Comparison of ENCODE assay signal across 8 cellular contexts in genomic region chr5:1710091-1710490, GRCh38.
A peak's percentile ranks its signal among the peaks of the same experiment; 100 is the strongest.
DNase-seq lines count a peak whose midpoint lies in the region; ATAC-seq and TF ChIP-seq lines count a peak whose summit lies in the region.
"Not testable (repeated sequence)": the region's sequence is repeated elsewhere in the genome, so short reads cannot be mapped to it uniquely, and the experiment has no call there.

No MANE protein-coding gene starts in this region.

- POLR2A ChIA-PET in WTC11 (lab: Charles Lee): not testable (repeated sequence)

- H3K27ac ChIP-seq in BLaER1 treated with 17β-estradiol and CSF1 and Interleukin-3, amounts not matched to agents 10 nM and 100 nM: not testable (repeated sequence)

- not testable (repeated sequence) for ATAC-seq in WTC11; stimulated activated naive CD8-positive, alpha-beta T cell treated with anti-CD3 and anti-CD28 coated beads, Interleukin-15, amount 100 ng/mL, for 72 hours

- not testable (repeated sequence) for H3K27ac Mint-ChIP-seq in WTC11; activated T-cell treated with anti-CD3 and anti-CD28 coated beads, Interleukin-2, amount 50 U/mL, for 24 hours; glutamatergic neuron (ENCODE audit: unreplicated experiment); mesothelial cell of epicardium; stimulated activated naive CD8-positive, alpha-beta T cell treated with anti-CD3 and anti-CD28 coated beads, Interleukin-15, amount 100 ng/mL, for 72 hours
- H3K27ac Mint-ChIP-seq in activated naive CD4-positive, alpha-beta T cell treated with anti-CD3 and anti-CD28 coated beads, Interleukin-2, amount 10 ng/mL, durations not matched to agents 7 days and 5 days: peak overlapping the region; percentile 84

- not testable (repeated sequence) for H3K4me3 ChIP-seq in BLaER1 treated with 17β-estradiol and CSF1 and Interleukin-3, amounts not matched to agents 10 nM and 100 nM
- peak overlapping the region; percentile 29 for H3K4me3 ChIP-seq in H7 (ENCODE audit: insufficient read depth, low read depth, low read length)

- not testable (repeated sequence) for H3K36me3 ChIP-seq in BLaER1 treated with 17β-estradiol and CSF1 and Interleukin-3, amounts not matched to agents 10 nM and 100 nM; H7 (replicated peaks; ENCODE audit: control insufficient read depth, insufficient read depth, low read length)

- H3K27me3 ChIP-seq in BLaER1 treated with 17β-estradiol and CSF1 and Interleukin-3, amounts not matched to agents 10 nM and 100 nM; H7 (ENCODE audit: control insufficient read depth, insufficient read depth, low read length): not testable (repeated sequence)

- not testable (repeated sequence) for H3K9me3 ChIP-seq in BLaER1 treated with 17β-estradiol and CSF1 and Interleukin-3, amounts not matched to agents 10 nM and 100 nM (replicated peaks in 1 of 11)

- H4K20me1 ChIP-seq in BLaER1 treated with 17β-estradiol and CSF1 and Interleukin-3, amounts not matched to agents 10 nM and 100 nM: not testable (repeated sequence)

- H3K4me3 Mint-ChIP-seq in WTC11: peak overlapping the region; percentile 79
- peak overlapping the region; percentile 58 for H3K4me3 Mint-ChIP-seq in activated T-cell treated with anti-CD3 and anti-CD28 coated beads, Interleukin-2, amount 50 U/mL, for 24 hours
- peak overlapping the region; percentile 76 for H3K4me3 Mint-ChIP-seq in activated naive CD4-positive, alpha-beta T cell treated with anti-CD3 and anti-CD28 coated beads, Interleukin-2, amount 10 ng/mL, durations not matched to agents 7 days and 5 days
- H3K4me3 Mint-ChIP-seq in glutamatergic neuron (ENCODE audit: unreplicated experiment): peak overlapping the region; percentile 72
- peak overlapping the region; percentile 65 for H3K4me3 Mint-ChIP-seq in mesothelial cell of epicardium
- peak overlapping the region; percentile 44 to 66 for H3K4me3 Mint-ChIP-seq in stimulated activated naive CD8-positive, alpha-beta T cell treated with anti-CD3 and anti-CD28 coated beads, Interleukin-15, amount 100 ng/mL, for 72 hours

- H3K9me3 Mint-ChIP-seq in WTC11; activated T-cell treated with anti-CD3 and anti-CD28 coated beads, Interleukin-2, amount 50 U/mL, for 24 hours; activated naive CD4-positive, alpha-beta T cell treated with anti-CD3 and anti-CD28 coated beads, Interleukin-2, amount 10 ng/mL, durations not matched to agents 7 days and 5 days; glutamatergic neuron (ENCODE audit: unreplicated experiment); mesothelial cell of epicardium; stimulated activated naive CD8-positive, alpha-beta T cell treated with anti-CD3 and anti-CD28 coated beads, Interleukin-15, amount 100 ng/mL, for 72 hours: not testable (repeated sequence)

- not testable (repeated sequence) for H3K36me3 Mint-ChIP-seq in WTC11; activated T-cell treated with anti-CD3 and anti-CD28 coated beads, Interleukin-2, amount 50 U/mL, for 24 hours (ENCODE audit: low read depth); activated naive CD4-positive, alpha-beta T cell treated with anti-CD3 and anti-CD28 coated beads, Interleukin-2, amount 10 ng/mL, durations not matched to agents 7 days and 5 days; glutamatergic neuron (ENCODE audit: unreplicated experiment); mesothelial cell of epicardium

- H3K27me3 Mint-ChIP-seq in WTC11 (ENCODE audit: low read depth): peaks cover 11% of the 10 kb centered on the region
- H3K27me3 Mint-ChIP-seq in activated T-cell treated with anti-CD3 and anti-CD28 coated beads, Interleukin-2, amount 50 U/mL, for 24 hours: peaks cover 30% of the 10 kb centered on the region
- H3K27me3 Mint-ChIP-seq in activated naive CD4-positive, alpha-beta T cell treated with anti-CD3 and anti-CD28 coated beads, Interleukin-2, amount 10 ng/mL, durations not matched to agents 7 days and 5 days; glutamatergic neuron (ENCODE audit: unreplicated experiment); mesothelial cell of epicardium (ENCODE audit: low read depth): not testable (repeated sequence)
- peaks cover 58% of the 10 kb centered on the region for H3K27me3 Mint-ChIP-seq in stimulated activated naive CD8-positive, alpha-beta T cell treated with anti-CD3 and anti-CD28 coated beads, Interleukin-15, amount 100 ng/mL, for 72 hours

- DNase-seq in H7; WTC11 (ENCODE audit: low spot score); glutamatergic neuron; mesothelial cell of epicardium (ENCODE audit: low spot score in 2 of 2, unreplicated experiment in 2 of 2); stimulated activated naive CD8-positive, alpha-beta T cell treated with anti-CD3 and anti-CD28 coated beads, Interleukin-15, amount 100 ng/mL, for 72 hours: not testable (repeated sequence)
- DNase-seq in activated T-cell treated with anti-CD3 and anti-CD28 coated beads, Interleukin-2, amount 50 U/mL, for 24 hours: peak; percentile 55
- DNase-seq in activated naive CD4-positive, alpha-beta T cell treated with anti-CD3 and anti-CD28 coated beads, Interleukin-2, amount 10 ng/mL, durations not matched to agents 7 days and 5 days: peak; percentile 86

- H3K9ac ChIP-seq in BLaER1 treated with 17β-estradiol and CSF1 and Interleukin-3, amounts not matched to agents 10 nM and 100 nM: not testable (repeated sequence)

- TF ChIP-seq CTCF in WTC11 (IDR thresholded peaks at IDR 0.05); glutamatergic neuron (IDR thresholded peaks at IDR 0.05; ENCODE audit: partially characterized antibody, unreplicated experiment); mesothelial cell of epicardium (IDR thresholded peaks at IDR 0.05; ENCODE audit: unreplicated experiment): not testable (repeated sequence)

- H3K4me1 Mint-ChIP-seq in WTC11 (peaks cover 18% of the 10 kb centered on the region), mesothelial cell of epicardium (peaks cover 12% of the 10 kb centered on the region)
- peaks cover 13% of the 10 kb centered on the region for H3K4me1 Mint-ChIP-seq in activated T-cell treated with anti-CD3 and anti-CD28 coated beads, Interleukin-2, amount 50 U/mL, for 24 hours (ENCODE audit: low read depth)
- H3K4me1 Mint-ChIP-seq in activated naive CD4-positive, alpha-beta T cell treated with anti-CD3 and anti-CD28 coated beads, Interleukin-2, amount 10 ng/mL, durations not matched to agents 7 days and 5 days: peaks cover 15% of the 10 kb centered on the region
- not testable (repeated sequence) for H3K4me1 Mint-ChIP-seq in glutamatergic neuron (ENCODE audit: low read depth, unreplicated experiment)
- peaks cover 13% of the 10 kb centered on the region for H3K4me1 Mint-ChIP-seq in stimulated activated naive CD8-positive, alpha-beta T cell treated with anti-CD3 and anti-CD28 coated beads, Interleukin-15, amount 100 ng/mL, for 72 hours

- CTCF ChIA-PET in WTC11 (lab: Charles Lee): interaction anchor here (1.1 to 1.5 kb wide), 2 partner anchors 16 to 65 kb away, joined by 3 read pairs; no protein-coding TSS in a partner anchor
- CTCF ChIA-PET in activated naive CD4-positive, alpha-beta T cell treated with anti-CD3 and anti-CD28 coated beads, Interleukin-2, amount 10 ng/mL, durations not matched to agents 7 days and 5 days (lab: Charles Lee): not testable (repeated sequence)

- H3K4me1 ChIP-seq in BLaER1 treated with 17β-estradiol and CSF1 and Interleukin-3, amounts not matched to agents 10 nM and 100 nM: peaks cover 10 to 34% (median 18%) of the 10 kb centered on the region in 10 experiments

- peak overlapping the region in 10 of 11 experiments; percentile 13 to 85 (median 75); a peak in 18 of 22 replicates for H3K4me2 ChIP-seq in BLaER1 treated with 17β-estradiol and CSF1 and Interleukin-3, amounts not matched to agents 10 nM and 100 nM
